Comparison of ENCODE assay signal across 20 cellular contexts in genomic region chr3:152718810-152719209, GRCh38.
DNase-seq lines count a peak whose midpoint lies in the region; ATAC-seq and TF ChIP-seq lines count a peak whose summit lies in the region.
"Had no signal": no experiment of that assay in that cellular context is flagged by ENCODE, and none has a peak within 500 bp of the region (broad histone marks: within the 10 kb centered on the region; RNA-seq: fewer than 3 reads in every experiment).

No MANE protein-coding gene starts in this region.

- peaks cover 12% of the 10 kb centered on the region for H3K9me3 Mint-ChIP-seq in endodermal cell
- no peaks in the 10 kb centered on the region for H3K9me3 Mint-ChIP-seq in activated naive CD8-positive, alpha-beta T cell treated with anti-CD3 and anti-CD28 coated beads for 36 hours

- peaks cover 2% of the 10 kb centered on the region for H3K36me3 Mint-ChIP-seq in endodermal cell (ENCODE audit: low read depth)
- H3K36me3 Mint-ChIP-seq in activated naive CD8-positive, alpha-beta T cell treated with anti-CD3 and anti-CD28 coated beads for 36 hours = no peaks in the 10 kb centered on the region
- H3K36me3 Mint-ChIP-seq: natural killer cell had no signal

- no peak for ATAC-seq in aorta (ENCODE audit: low FRiP score)
- ATAC-seq: activated CD8-positive, alpha-beta T cell treated with anti-CD3 and anti-CD28 coated beads, Interleukin-2, amount 10 ng/mL, durations not matched to agents 7 days and 5 days; natural killer cell had no signal

- H3K4me1 ChIP-seq in endodermal cell (ENCODE audit: control insufficient read depth, insufficient read depth, low read length) = no peaks in the 10 kb centered on the region
- H3K4me1 ChIP-seq in mesodermal cell (ENCODE audit: control insufficient read depth, insufficient read depth, low read length, poor library complexity, severe bottlenecking) = peaks cover 7% of the 10 kb centered on the region
- no peaks in the 10 kb centered on the region for H3K4me1 ChIP-seq in osteoblast (ENCODE audit: insufficient read depth, low read length)
- H3K4me1 ChIP-seq in aorta (ENCODE audit: control insufficient read depth in 1 of 2, insufficient read depth in 2 of 2, low read length in 2 of 2) = no peaks in the 10 kb centered on the region
- H3K4me1 ChIP-seq: BLaER1, pancreas, sigmoid colon had no signal

- TF ChIP-seq CTCF in NB4 (IDR thresholded peaks at IDR 0.05; ENCODE audit: low read depth, low read length) (no peak), endodermal cell (conservative IDR thresholded peaks at IDR 0.05) (no peak), osteoblast (IDR thresholded peaks at IDR 0.05; ENCODE audit: extremely low read depth, low read depth, low read length) (no peak), WERI-Rb-1 (IDR thresholded peaks at IDR 0.05; ENCODE audit: low read depth, low read length) (no peak)

- no peak overlapping the region for H3K9ac ChIP-seq in endodermal cell (ENCODE audit: extremely low read depth, low read length, poor library complexity, severe bottlenecking)
- H3K9ac ChIP-seq: BLaER1 had no signal

- no peaks in the 10 kb centered on the region for H3K79me2 ChIP-seq in osteoblast (ENCODE audit: insufficient read depth, low read length)

- H3K4me3 Mint-ChIP-seq in endodermal cell = no peak overlapping the region
- H3K4me3 Mint-ChIP-seq in activated naive CD8-positive, alpha-beta T cell treated with anti-CD3 and anti-CD28 coated beads for 36 hours = no peak overlapping the region
- H3K4me3 Mint-ChIP-seq: activated CD8-positive, alpha-beta T cell treated with anti-CD3 and anti-CD28 coated beads, Interleukin-2, amount 10 ng/mL, durations not matched to agents 7 days and 5 days; H9; natural killer cell had no signal

- intact Hi-C loops in aorta (cut with DNase I) = no loop called here

- H3K9me3 ChIP-seq in endodermal cell (ENCODE audit: control insufficient read depth, low read length) (peaks cover 16% of the 10 kb centered on the region), mesodermal cell (ENCODE audit: control insufficient read depth, low read length) (peaks cover 5% of the 10 kb centered on the region), osteoblast (ENCODE audit: low read depth, low read length) (no peaks in the 10 kb centered on the region), WERI-Rb-1 (ENCODE audit: severe bottlenecking) (no peaks in the 10 kb centered on the region), aorta (ENCODE audit: control insufficient read depth, low read length) (peaks cover 2% of the 10 kb centered on the region)
- H3K9me3 ChIP-seq: BLaER1, pancreas, sigmoid colon, vagina had no signal

- H3K36me3 ChIP-seq in endodermal cell (ENCODE audit: control insufficient read depth, insufficient read depth, low read length) (no peaks in the 10 kb centered on the region), mesodermal cell (ENCODE audit: control insufficient read depth, insufficient read depth, low read length) (no peaks in the 10 kb centered on the region), osteoblast (ENCODE audit: insufficient read depth, low read length) (no peaks in the 10 kb centered on the region), WERI-Rb-1 (no peaks in the 10 kb centered on the region), aorta (ENCODE audit: control insufficient read depth in 1 of 2, insufficient read depth in 2 of 2, low read length in 1 of 2) (no peaks in the 10 kb centered on the region)
- H3K36me3 ChIP-seq: BLaER1, pancreas, sigmoid colon, vagina had no signal

- H3K4me1 Mint-ChIP-seq in endodermal cell = peaks cover 13% of the 10 kb centered on the region
- H3K4me1 Mint-ChIP-seq in activated naive CD8-positive, alpha-beta T cell treated with anti-CD3 and anti-CD28 coated beads for 36 hours = no peaks in the 10 kb centered on the region
- H3K4me1 Mint-ChIP-seq: natural killer cell had no signal

- no peaks in the 10 kb centered on the region for H4K20me1 ChIP-seq in osteoblast (ENCODE audit: insufficient read depth, low read length)
- H4K20me1 ChIP-seq: BLaER1 had no signal

- H3K27ac Mint-ChIP-seq in endodermal cell = no peak overlapping the region
- no peak overlapping the region for H3K27ac Mint-ChIP-seq in activated naive CD8-positive, alpha-beta T cell treated with anti-CD3 and anti-CD28 coated beads for 36 hours
- H3K27ac Mint-ChIP-seq: activated CD8-positive, alpha-beta T cell treated with anti-CD3 and anti-CD28 coated beads, Interleukin-2, amount 10 ng/mL, durations not matched to agents 7 days and 5 days; natural killer cell had no signal

- DNase-seq in ELR (ENCODE audit: low read depth) = peak; percentile 4
- peak; percentile 9 for DNase-seq in NB4 (ENCODE audit: low read depth)
- DNase-seq in endodermal cell = no peak
- no peak for DNase-seq in osteoblast (ENCODE audit: insufficient read length, low spot score, missing footprints)
- DNase-seq in WERI-Rb-1 = no peak
- DNase-seq in activated naive CD8-positive, alpha-beta T cell treated with anti-CD3 and anti-CD28 coated beads for 36 hours = no peak
- DNase-seq in aorta = no peak
- DNase-seq: ACHN; activated CD4-positive, CD25-positive, alpha-beta regulatory T cell treated with anti-CD3 and anti-CD28 coated beads, Interleukin-2, amount 50 U/mL, for 72 hours; activated CD8-positive, alpha-beta T cell treated with anti-CD3 and anti-CD28 coated beads, Interleukin-2, amount 10 ng/mL, durations not matched to agents 7 days and 5 days; central memory CD4-positive, alpha-beta T cell; dorsolateral prefrontal cortex; H9; natural killer cell; NCI-H1436 treated with DMSO at 0.1 percent for 48 hours; pancreas; sigmoid colon had no signal

- no peak overlapping the region for H2AFZ ChIP-seq in osteoblast (ENCODE audit: low read length)

- TF ChIP-seq POLR2A in NB4 (IDR thresholded peaks at IDR 0.05; ENCODE audit: extremely low read depth, insufficient read length) = no peak

- H3K27me3 ChIP-seq in endodermal cell (ENCODE audit: control insufficient read depth, insufficient read depth, low read length, poor library complexity, severe bottlenecking) = no peaks in the 10 kb centered on the region
- H3K27me3 ChIP-seq in osteoblast (ENCODE audit: insufficient read depth, low read length) = no peaks in the 10 kb centered on the region
- H3K27me3 ChIP-seq in WERI-Rb-1 (ENCODE audit: insufficient read depth, low read depth, severe bottlenecking) = no peaks in the 10 kb centered on the region
- H3K27me3 ChIP-seq in aorta (ENCODE audit: control insufficient read depth in 1 of 2, insufficient read depth in 2 of 2, low read length in 1 of 2) = no peaks in the 10 kb centered on the region
- H3K27me3 ChIP-seq: BLaER1, dorsolateral prefrontal cortex, pancreas, sigmoid colon, vagina had no signal

- H3K4me3 ChIP-seq in NB4 (ENCODE audit: low read depth, low read length) = no peak overlapping the region
- H3K4me3 ChIP-seq in endodermal cell (ENCODE audit: low read length) = no peak overlapping the region
- no peak overlapping the region for H3K4me3 ChIP-seq in mesodermal cell (ENCODE audit: extremely low read depth, insufficient read depth, low read length, poor library complexity, severe bottlenecking)
- no peak overlapping the region for H3K4me3 ChIP-seq in osteoblast (ENCODE audit: insufficient read depth, low read length)
- no peak overlapping the region for H3K4me3 ChIP-seq in WERI-Rb-1 (ENCODE audit: low read depth, low read length)
- H3K4me3 ChIP-seq in aorta (ENCODE audit: low read length in 2 of 2) = no peak overlapping the region
- H3K4me3 ChIP-seq: BLaER1, dorsolateral prefrontal cortex, pancreas, sigmoid colon, vagina had no signal

- no peaks in the 10 kb centered on the region for H3K27me3 Mint-ChIP-seq in endodermal cell (ENCODE audit: insufficient read depth)
- peaks cover 17% of the 10 kb centered on the region for H3K27me3 Mint-ChIP-seq in activated naive CD8-positive, alpha-beta T cell treated with anti-CD3 and anti-CD28 coated beads for 36 hours

- H3K27ac ChIP-seq in endodermal cell (ENCODE audit: low read depth, low read length) = peak overlapping the region; percentile 45
- H3K27ac ChIP-seq in mesodermal cell (ENCODE audit: low read depth, low read length, severe bottlenecking) = peak overlapping the region; percentile 96
- no peak overlapping the region for H3K27ac ChIP-seq in osteoblast (ENCODE audit: low read depth, low read length)
- H3K27ac ChIP-seq in WERI-Rb-1 = no peak overlapping the region
- H3K27ac ChIP-seq in aorta (ENCODE audit: low read depth in 1 of 2, low read length in 2 of 2) = no peak overlapping the region
- H3K27ac ChIP-seq: BLaER1, dorsolateral prefrontal cortex, pancreas, sigmoid colon, vagina had no signal

- no peak overlapping the region for H3K4me2 ChIP-seq in osteoblast (ENCODE audit: insufficient read depth, low read length)
- H3K4me2 ChIP-seq: BLaER1 had no signal

Comparison
In these comparisons a context has a peak if more than half of its experiments do, and no peak if none do; other contexts are left out.
1. DNase-seq: peak in ELR (single experiment) and NB4 (single experiment); none in endodermal cell (single experiment), osteoblast (single experiment), WERI-Rb-1 (single experiment), activated naive CD8-positive, alpha-beta T cell treated with anti-CD3 and anti-CD28 coated beads for 36 hours (single experiment) and aorta (0 of 2).
2. H3K27ac ChIP-seq: peak in endodermal cell (single experiment) and mesodermal cell (single experiment); none in osteoblast (single experiment), WERI-Rb-1 (single experiment) and aorta (0 of 2).